ENCODE assay signal across 22 cellular contexts in the genomic region with DNA sequence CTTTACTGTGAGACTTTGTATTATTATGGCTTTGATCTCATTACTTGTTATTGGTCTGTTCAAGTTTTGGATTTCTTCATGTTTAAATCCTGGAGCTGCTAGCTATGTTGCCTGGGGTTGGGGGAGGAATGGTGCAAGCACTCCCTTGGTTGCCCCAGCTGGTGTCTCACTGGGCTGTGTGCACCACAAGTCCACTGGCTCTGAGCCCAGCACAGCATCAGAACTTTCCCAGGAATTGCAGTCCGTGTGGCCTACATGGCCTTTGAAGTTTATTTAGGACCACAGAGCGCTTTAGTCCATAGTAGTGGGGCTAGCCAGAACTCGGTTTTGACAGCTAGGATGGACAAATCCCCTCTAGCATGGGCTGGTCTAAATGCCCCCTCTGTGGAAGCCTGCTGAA.
A peak's percentile ranks its signal among the peaks of the same experiment; 100 is the strongest.
DNase-seq lines count a peak whose midpoint lies in the region; ATAC-seq, FAIRE-seq and TF ChIP-seq lines count a peak whose summit lies in the region.
"Had no signal": no experiment of that assay in that cellular context is flagged by ENCODE, and none has a peak within 500 bp of the region (broad histone marks: within the 10 kb centered on the region; RNA-seq: fewer than 3 reads in every experiment).

No MANE protein-coding gene starts in this region.

- CTCF ChIA-PET in HepG2 (lab: Yijun Ruan, JAX; ENCODE audit: low intra/inter-chr PET ratio, low total read pairs) = no interaction called here

- WGBS in right lobe of liver (ENCODE audit: insufficient coverage, low coverage, low lambda C conversion rate, missing lambda C conversion rate) = 20% methylated on average over 1 of the region's 3 CpGs
- no CpG with 5 or more reads among the region's 3 CpGs for WGBS in HepG2 (ENCODE audit: low lambda C conversion rate)

- peak in 2 of 3 donors; percentile 25 to 56 for DNase-seq in right lobe of liver
- no peak for DNase-seq in HepG2 (ENCODE audit: low spot score)
- no peak for DNase-seq in chondrocyte (ENCODE audit: low spot score)
- peak; percentile 5 for DNase-seq in glomerular visceral epithelial cell (ENCODE audit: extremely low spot score)
- peak; percentile 30 for DNase-seq in stromal cell of bone marrow (ENCODE audit: low read depth)
- DNase-seq in stimulated activated naive CD8-positive, alpha-beta T cell treated with anti-CD3 and anti-CD28 coated beads, Interleukin-15, Interleukin-2, amounts not matched to agents 100 U/mL and 50 U/mL, for 24 hours = no peak
- DNase-seq in activated CD4-positive, CD25-positive, alpha-beta regulatory T cell treated with anti-CD3 and anti-CD28 coated beads, Interleukin-2, amount 50 U/mL, for 72 hours = no peak
- DNase-seq in stimulated activated naive CD8-positive, alpha-beta T cell treated with anti-CD3 and anti-CD28 coated beads, Interleukin-15, amount 100 ng/mL, for 72 hours = no peak
- DNase-seq: COR-L47; GDM1; NCI-H1105 treated with DMSO at 0.1 percent for 48 hours; NCI-H1694; NCI-H2081 treated with DMSO at 0.1 percent for 48 hours; NCI-H446 treated with DMSO at 0.1 percent for 48 hours; NCI-H748 treated with DMSO at 0.1 percent for 48 hours; NK-92 treated with Interleukin-12 subunit alpha and Interleukin-12 subunit beta, amount 100 ng/mL, for 24 hours; SHP77 had no signal

- no peak for FAIRE-seq in HepG2 (lab: Jason Lieb, UNC)
- FAIRE-seq: K562, RCC 7860 had no signal

- intact Hi-C loops in right lobe of liver (cut with DNase I) = no loop called here
- intact Hi-C loops in HepG2 (cut with micrococcal nuclease; ENCODE audit: unreplicated experiment) = no loop called here

- BruUV-seq in HepG2 (replicated peaks; lab: Mats Ljungman, UMichigan) = no TSS peak

- peaks cover 32% of the 10 kb centered on the region for H3K9me3 Mint-ChIP-seq in chondrocyte (ENCODE audit: low read depth)
- H3K9me3 Mint-ChIP-seq in stimulated activated naive CD8-positive, alpha-beta T cell treated with anti-CD3 and anti-CD28 coated beads, Interleukin-15, amount 100 ng/mL, for 72 hours = peaks cover 14 to 19% of the 10 kb centered on the region in 2 donors

- in situ Hi-C loops in HepG2 (cut with HindIII; ENCODE audit: extremely low pct_ligation_motif_present, low pct_unique_long_range_greater_than_20kb) = loop anchor here (25.0 kb wide), 4 partner anchors 192 to 1192 kb away; partner anchors contain the start of gene CNKSR2

- peak overlapping the region; percentile 55 for H3K27ac Mint-ChIP-seq in chondrocyte (ENCODE audit: unreplicated experiment)
- H3K27ac Mint-ChIP-seq in stimulated activated naive CD8-positive, alpha-beta T cell treated with anti-CD3 and anti-CD28 coated beads, Interleukin-15, amount 100 ng/mL, for 72 hours = no peak overlapping the region
- H3K27ac Mint-ChIP-seq: B cell, GM23338 had no signal

- H2AFZ ChIP-seq in HepG2 (ENCODE audit: low read length) = no peak overlapping the region
- H2AFZ ChIP-seq: GM23338 had no signal

- H3K27me3 Mint-ChIP-seq in chondrocyte (ENCODE audit: low read depth) = no peaks in the 10 kb centered on the region
- H3K27me3 Mint-ChIP-seq in stimulated activated naive CD8-positive, alpha-beta T cell treated with anti-CD3 and anti-CD28 coated beads, Interleukin-15, amount 100 ng/mL, for 72 hours = no peaks in the 10 kb centered on the region
- H3K27me3 Mint-ChIP-seq: B cell had no signal

- TF ChIP-seq EP300 in HepG2 (IDR thresholded peaks at IDR 0.05; ENCODE audit: low read depth in 2 of 2, low read length in 2 of 2) (no peak), HepG2 (CRISPR knock-in tag; IDR thresholded peaks at IDR 0.05; ENCODE audit: borderline replicate concordance) (no peak)

- no peak overlapping the region for H3K4me3 Mint-ChIP-seq in chondrocyte (ENCODE audit: unreplicated experiment)
- no peak overlapping the region for H3K4me3 Mint-ChIP-seq in stimulated activated naive CD8-positive, alpha-beta T cell treated with anti-CD3 and anti-CD28 coated beads, Interleukin-15, amount 100 ng/mL, for 72 hours
- H3K4me3 Mint-ChIP-seq: B cell, GM23338 had no signal

- H3K79me2 ChIP-seq in HepG2 (ENCODE audit: insufficient read depth, low read length) = no peaks in the 10 kb centered on the region

- POLR2A ChIA-PET in HepG2 (lab: Yijun Ruan, JAX) = no interaction called here

- no peak overlapping the region for H3K9ac ChIP-seq in HepG2 (ENCODE audit: insufficient read depth, low read depth, low read length)

- no peak overlapping the region for H3K27ac ChIP-seq in right lobe of liver
- no peak overlapping the region for H3K27ac ChIP-seq in HepG2 (ENCODE audit: extremely low read length, insufficient read depth, low read length)
- H3K27ac ChIP-seq: 22Rv1 had no signal

- H3K36me3 ChIP-seq in right lobe of liver (no peaks in the 10 kb centered on the region), HepG2 (replicated peaks in 1 of 2; ENCODE audit: control insufficient read depth in 1 of 2, insufficient read depth in 2 of 2, low read length in 2 of 2) (no peaks in the 10 kb centered on the region)

- ATAC-seq in right lobe of liver = peak in 2 of 4 donors; percentile 17 to 63
- ATAC-seq in HepG2 = no peak
- ATAC-seq in stimulated activated naive CD8-positive, alpha-beta T cell treated with anti-CD3 and anti-CD28 coated beads, Interleukin-15, Interleukin-2, amounts not matched to agents 100 U/mL and 50 U/mL, for 24 hours = no peak
- no peak for ATAC-seq in stimulated activated naive CD8-positive, alpha-beta T cell treated with anti-CD3 and anti-CD28 coated beads, Interleukin-15, amount 100 ng/mL, for 72 hours
- ATAC-seq: GM23338, K562 had no signal

- TF ChIP-seq POLR2A in right lobe of liver (IDR thresholded peaks at IDR 0.05) (no peak), HepG2 (IDR thresholded peaks at IDR 0.05; ENCODE audit: insufficient read depth in 1 of 2, low read depth in 2 of 2, low read length in 2 of 2) (no peak)

- TF ChIP-seq CTCF in right lobe of liver (IDR thresholded peaks at IDR 0.05) (peak in 1 of 4 donors; percentile 8), HepG2 (CRISPR knock-in tag; IDR thresholded peaks at IDR 0.05) (no peak), chondrocyte (IDR thresholded peaks at IDR 0.05) (no peak)

- H3K4me3 ChIP-seq in right lobe of liver (no peak overlapping the region), HepG2 (replicated peaks in 1 of 3; ENCODE audit: insufficient read depth in 1 of 3, low read depth in 2 of 3, low read length in 3 of 3) (no peak overlapping the region)
- H3K4me3 ChIP-seq: GM23338, K562 had no signal

- peaks cover 27% of the 10 kb centered on the region for H3K4me1 Mint-ChIP-seq in chondrocyte (ENCODE audit: low read depth)
- H3K4me1 Mint-ChIP-seq in stimulated activated naive CD8-positive, alpha-beta T cell treated with anti-CD3 and anti-CD28 coated beads, Interleukin-15, amount 100 ng/mL, for 72 hours = peaks cover 5% of the 10 kb centered on the region
- H3K4me1 Mint-ChIP-seq: B cell, GM23338 had no signal

- peaks cover 6% of the 10 kb centered on the region for H3K36me3 Mint-ChIP-seq in chondrocyte (ENCODE audit: low read depth)

- H4K20me1 ChIP-seq in HepG2 (ENCODE audit: insufficient read depth, low read length) = no peaks in the 10 kb centered on the region

- H3K4me2 ChIP-seq in HepG2 (ENCODE audit: low read depth, low read length) = no peak overlapping the region
- H3K4me2 ChIP-seq: GM23338 had no signal

- no peak for TF ChIP-seq RAD21 in HepG2 (CRISPR knock-in tag; IDR thresholded peaks at IDR 0.05)

- H3K27me3 ChIP-seq in right lobe of liver (no peaks in the 10 kb centered on the region), HepG2 (ENCODE audit: control insufficient read depth in 1 of 2, insufficient read depth in 2 of 2, low read length in 2 of 2) (no peaks in the 10 kb centered on the region)

- H3K4me1 ChIP-seq in right lobe of liver (peaks cover 0 to 4% (median 0%) of the 10 kb centered on the region in 4 donors), HepG2 (ENCODE audit: insufficient read depth, low read length) (peaks cover 25% of the 10 kb centered on the region)

- H3K9me3 ChIP-seq in right lobe of liver (no peaks in the 10 kb centered on the region), HepG2 (ENCODE audit: low read length) (peaks cover 19% of the 10 kb centered on the region; the same call in 1 of the 2 replicates)

TF ChIP-seq in HepG2, 621 proteins besides CTCF, POLR2A, EP300 and RAD21:
- no peak for TF ChIP-seq ZC3H13 (CRISPR knock-in tag; IDR thresholded peaks at IDR 0.05)
- no peak for TF ChIP-seq RARG (CRISPR knock-in tag; IDR thresholded peaks at IDR 0.05; ENCODE audit: low read depth)
- TF ChIP-seq RFX5 (IDR thresholded peaks at IDR 0.05; ENCODE audit: low read depth, low read length) = no peak

Comparison
In these comparisons a context has a peak if more than half of its experiments do, and no peak if none do; other contexts are left out.
1. DNase-seq: peak in right lobe of liver (2 of 3), glomerular visceral epithelial cell (single experiment) and stromal cell of bone marrow (single experiment); none in HepG2 (single experiment), chondrocyte (single experiment), stimulated activated naive CD8-positive, alpha-beta T cell treated with anti-CD3 and anti-CD28 coated beads, Interleukin-15, Interleukin-2, amounts not matched to agents 100 U/mL and 50 U/mL, for 24 hours (single experiment), activated CD4-positive, CD25-positive, alpha-beta regulatory T cell treated with anti-CD3 and anti-CD28 coated beads, Interleukin-2, amount 50 U/mL, for 72 hours (single experiment) and stimulated activated naive CD8-positive, alpha-beta T cell treated with anti-CD3 and anti-CD28 coated beads, Interleukin-15, amount 100 ng/mL, for 72 hours (0 of 2).